ENCODE assay signal across 10 cellular contexts in genomic region chr5:149632311-149633251, GRCh38. TPM values are rescaled to one million over a fixed set of nuclear protein-coding genes. Genes with fewer than 3 reads are reported as not detected.
A peak's percentile ranks its signal among the peaks of the same experiment; 100 is the strongest.
DNase-seq lines count a peak whose midpoint lies in the region; ATAC-seq and TF ChIP-seq lines count a peak whose summit lies in the region.
"Had no signal": no experiment of that assay in that cellular context is flagged by ENCODE, and none has a peak within 500 bp of the region (broad histone marks: within the 10 kb centered on the region; RNA-seq: fewer than 3 reads in every experiment).

No MANE protein-coding gene starts in this region.

- H3K4me3 ChIP-seq in OCI-LY3 (ENCODE audit: low read length) (no peak overlapping the region), esophagus (ENCODE audit: low read depth in 1 of 2, low read length in 2 of 2) (no peak overlapping the region), osteoblast (ENCODE audit: insufficient read depth, low read length) (no peak overlapping the region), trophoblast cell (ENCODE audit: low read depth, low read length) (no peak overlapping the region)

- H3K79me2 ChIP-seq in OCI-LY3 (ENCODE audit: low read length) (no peaks in the 10 kb centered on the region), osteoblast (ENCODE audit: insufficient read depth, low read length) (no peaks in the 10 kb centered on the region), trophoblast cell (ENCODE audit: control insufficient read depth, insufficient read depth, low read length, poor library complexity) (no peaks in the 10 kb centered on the region)

- no peak overlapping the region for H2AK5ac ChIP-seq in trophoblast cell (ENCODE audit: low read length)

- no peak overlapping the region for H2BK12ac ChIP-seq in trophoblast cell (ENCODE audit: low read length)

- H3K27me3 Mint-ChIP-seq in naive thymus-derived CD8-positive, alpha-beta T cell = no peaks in the 10 kb centered on the region

- H2BK120ac ChIP-seq in trophoblast cell (ENCODE audit: insufficient read depth, low read length, poor library complexity) = no peak overlapping the region

- H3K14ac ChIP-seq in trophoblast cell (ENCODE audit: low read length) = no peak overlapping the region

- H3K4me1 ChIP-seq in OCI-LY3 (ENCODE audit: low read length) (peaks cover 13% of the 10 kb centered on the region), esophagus (ENCODE audit: control insufficient read depth in 2 of 2, insufficient read depth in 2 of 2, low read length in 1 of 2) (peaks cover 0 to 14% of the 10 kb centered on the region in 2 donors), osteoblast (ENCODE audit: insufficient read depth, low read length) (peaks cover 24% of the 10 kb centered on the region), trophoblast cell (ENCODE audit: control insufficient read depth in 1 of 2, insufficient read depth in 2 of 2, low read length in 2 of 2) (peaks cover 0 to 7% of the 10 kb centered on the region in 2 experiments)

- peaks cover 0 to 2% (median 0%) of the 10 kb centered on the region in 4 donors for H3K4me1 Mint-ChIP-seq in naive thymus-derived CD8-positive, alpha-beta T cell

- ATAC-seq in naive thymus-derived CD8-positive, alpha-beta T cell = no peak
- ATAC-seq in GM18505 (IDR thresholded peaks at IDR 0.05; ENCODE audit: unreplicated experiment) = no peak
- ATAC-seq: sciatic nerve had no signal

- H3K4me2 ChIP-seq in OCI-LY3 (ENCODE audit: low read length) (peak overlapping the region; percentile 26), osteoblast (ENCODE audit: insufficient read depth, low read length) (peak overlapping the region; percentile 6), trophoblast cell (ENCODE audit: low read length) (no peak overlapping the region)

- no peaks in the 10 kb centered on the region for H3K9me3 ChIP-seq in OCI-LY3 (ENCODE audit: insufficient read depth, low read length)
- no peaks in the 10 kb centered on the region for H3K9me3 ChIP-seq in esophagus (ENCODE audit: control insufficient read depth in 2 of 2, insufficient read depth in 1 of 2, low read depth in 1 of 2, low read length in 1 of 2)
- H3K9me3 ChIP-seq in osteoblast (ENCODE audit: low read depth, low read length) = no peaks in the 10 kb centered on the region
- H3K9me3 ChIP-seq in trophoblast cell (ENCODE audit: insufficient read depth, low read depth, low read length) = no peaks in the 10 kb centered on the region

- WGBS in esophagus, 2 donors = 53 to 54% methylated on average over 12 of the region's 12 CpGs
- no CpG with 5 or more reads among the region's 12 CpGs for WGBS in trophoblast cell (ENCODE audit: extremely low coverage, insufficient coverage, insufficient read length)

- no peak overlapping the region for H3K9ac ChIP-seq in OCI-LY3 (ENCODE audit: low read length)
- no peak overlapping the region for H3K9ac ChIP-seq in trophoblast cell (ENCODE audit: low read length)

- TF ChIP-seq CTCF in OCI-LY3 (IDR thresholded peaks at IDR 0.05; ENCODE audit: low read depth, low read length) (no peak), osteoblast (IDR thresholded peaks at IDR 0.05; ENCODE audit: extremely low read depth, low read depth, low read length) (no peak)

- no peak overlapping the region for H4K12ac ChIP-seq in trophoblast cell (ENCODE audit: low read depth, low read length)

- H3K9me3 Mint-ChIP-seq in naive thymus-derived CD8-positive, alpha-beta T cell = no peaks in the 10 kb centered on the region

- H4K91ac ChIP-seq in trophoblast cell (ENCODE audit: low read depth, low read length) = no peak overlapping the region

- peak; percentile 80 for DNase-seq in EL
- DNase-seq in osteoblast (ENCODE audit: insufficient read length, low spot score, missing footprints) = peak; percentile 95
- no peak for DNase-seq in trophoblast cell
- DNase-seq in naive thymus-derived CD8-positive, alpha-beta T cell = no peak
- DNase-seq in epidermal melanocyte (ENCODE audit: insufficient read length, low spot score) = no peak
- DNase-seq: NCI-H1092 treated with DMSO at 0.1 percent for 48 hours had no signal

- H3K36me3 ChIP-seq in OCI-LY3 (replicated peaks; ENCODE audit: low read depth, low read length) (no peaks in the 10 kb centered on the region), esophagus (ENCODE audit: control insufficient read depth in 2 of 2, insufficient read depth in 2 of 2, low read length in 1 of 2) (peaks cover 2 to 16% of the 10 kb centered on the region in 2 donors), osteoblast (ENCODE audit: insufficient read depth, low read length) (no peaks in the 10 kb centered on the region), trophoblast cell (ENCODE audit: control insufficient read depth in 1 of 2, insufficient read depth in 2 of 2, low read length in 2 of 2) (no peaks in the 10 kb centered on the region)

- H2AFZ ChIP-seq in OCI-LY3 (ENCODE audit: low read depth, low read length) (no peak overlapping the region), osteoblast (ENCODE audit: low read length) (no peak overlapping the region), trophoblast cell (ENCODE audit: insufficient read depth, low read length, poor library complexity) (no peak overlapping the region)

- no peaks in the 10 kb centered on the region for H3K36me3 Mint-ChIP-seq in naive thymus-derived CD8-positive, alpha-beta T cell

- H3K18ac ChIP-seq in trophoblast cell (ENCODE audit: low read length) = no peak overlapping the region

- no peak overlapping the region for H3K4me3 Mint-ChIP-seq in naive thymus-derived CD8-positive, alpha-beta T cell

- no peaks in the 10 kb centered on the region for H3K79me1 ChIP-seq in trophoblast cell (ENCODE audit: low read length)

- no peak overlapping the region for H4K8ac ChIP-seq in trophoblast cell (ENCODE audit: low read depth, low read length)

- POLR2A ChIA-PET in naive thymus-derived CD8-positive, alpha-beta T cell (lab: Charles Lee) = no interaction called here

- H3K27ac ChIP-seq in OCI-LY3 (ENCODE audit: low read length) (no peak overlapping the region), esophagus (ENCODE audit: low read depth in 2 of 2, low read length in 1 of 2) (peak overlapping the region; percentile 68 to 89), osteoblast (ENCODE audit: low read depth, low read length) (peak overlapping the region; percentile 82), trophoblast cell (ENCODE audit: low read depth, low read length) (no peak overlapping the region)

- no peaks in the 10 kb centered on the region for H3K27me3 ChIP-seq in OCI-LY3 (ENCODE audit: low read depth, low read length)
- H3K27me3 ChIP-seq in esophagus (ENCODE audit: control insufficient read depth in 1 of 2, insufficient read depth in 2 of 2, low read length in 2 of 2) = no peaks in the 10 kb centered on the region
- H3K27me3 ChIP-seq in osteoblast (ENCODE audit: insufficient read depth, low read length) = no peaks in the 10 kb centered on the region
- no peaks in the 10 kb centered on the region for H3K27me3 ChIP-seq in trophoblast cell (ENCODE audit: insufficient read depth, low read length)

- H4K20me1 ChIP-seq in OCI-LY3 (ENCODE audit: insufficient read depth, low read length) (no peaks in the 10 kb centered on the region), osteoblast (ENCODE audit: insufficient read depth, low read length) (no peaks in the 10 kb centered on the region)

- no peak overlapping the region for H3K4ac ChIP-seq in trophoblast cell (ENCODE audit: low read depth, low read length)

- H2BK5ac ChIP-seq in trophoblast cell (ENCODE audit: low read depth, low read length, poor library complexity) = no peak overlapping the region

- no peak for TF ChIP-seq POLR2A in GM18505 (IDR thresholded peaks at IDR 0.05; ENCODE audit: borderline replicate concordance, extremely low read depth, insufficient read depth, insufficient read length)

- no peak overlapping the region for H3K23ac ChIP-seq in trophoblast cell (ENCODE audit: low read length)

- peak overlapping the region in 1 of 10 donors; percentile 4 for H3K27ac Mint-ChIP-seq in naive thymus-derived CD8-positive, alpha-beta T cell

RNA-seq across cellular contexts. Expression of gene ARHGEF37, which starts 51.3 kb away (rescaled TPM):
- polyA plus RNA-seq in esophagus = 10 to 100 TPM; 10.6 to 11.6 TPM
- 0.72 and 0.88 TPM in 2 replicates for total RNA-seq in osteoblast
- polyA plus RNA-seq in trophoblast cell (2013) = 0.89 and 0.93 TPM in 2 replicates
- total RNA-seq in naive thymus-derived CD8-positive, alpha-beta T cell = 1 to 10 TPM in 1 of 2 experiments, not detected in 1; 1.2 TPM
- polyA plus RNA-seq in naive thymus-derived CD8-positive, alpha-beta T cell = not detected

Comparison
In these comparisons a context has a peak if more than half of its experiments do, and no peak if none do; other contexts are left out.
1. DNase-seq: peak in EL (single experiment) and osteoblast (single experiment); none in trophoblast cell (0 of 2), naive thymus-derived CD8-positive, alpha-beta T cell (0 of 10) and epidermal melanocyte (single experiment).
2. H3K27ac ChIP-seq: peak in esophagus (2 of 2) and osteoblast (single experiment); none in OCI-LY3 (single experiment) and trophoblast cell (single experiment).